Comparison of ENCODE assay signal across 18 cellular contexts in the genomic region with DNA sequence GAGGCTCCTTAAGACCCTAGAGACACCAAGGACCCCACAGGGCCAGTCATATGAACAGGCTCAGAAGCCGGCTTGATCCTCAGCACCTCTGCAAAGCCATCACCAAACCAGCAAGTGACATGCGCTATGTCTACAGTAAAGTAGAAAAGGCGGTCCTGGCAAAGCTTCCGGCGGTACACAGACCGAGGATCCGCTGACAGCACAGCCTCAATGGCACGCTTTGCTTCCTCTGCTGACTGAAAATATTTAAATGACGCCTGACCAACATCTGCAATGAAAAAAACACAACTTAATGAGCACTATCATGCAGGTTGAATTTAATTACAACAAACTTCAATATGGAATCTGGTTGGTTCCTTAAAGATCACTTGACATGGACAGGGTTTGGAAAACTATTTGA. TPM values are rescaled to one million over a fixed set of nuclear protein-coding genes. Genes with fewer than 3 reads are reported as not detected.
A peak's percentile ranks its signal among the peaks of the same experiment; 100 is the strongest.
DNase-seq lines count a peak whose midpoint lies in the region; FAIRE-seq lines count a peak whose summit lies in the region.
"Had no signal": no experiment of that assay in that cellular context is flagged by ENCODE, and none has a peak within 500 bp of the region (broad histone marks: within the 10 kb centered on the region; RNA-seq: fewer than 3 reads in every experiment).

No MANE protein-coding gene starts in this region.

- intact Hi-C loops in activated CD4-positive, alpha-beta memory T cell treated with anti-CD3 and anti-CD28 coated beads for 36 hours (cut with micrococcal nuclease) = loop anchor here (1.0 to 5.0 kb wide), 4 partner anchors 14 to 272 kb away; a partner anchor contains a TSS

- CTCF ChIA-PET in activated CD4-positive, alpha-beta memory T cell treated with anti-CD3 and anti-CD28 coated beads for 36 hours (lab: Charles Lee) = interaction anchor here (0.8 to 3.7 kb wide), 6 partner anchors 9 to 54 kb away, joined by 3 to 51 read pairs (median 4); a partner anchor contains a TSS

- H3K36me3 Mint-ChIP-seq in activated CD4-positive, alpha-beta memory T cell treated with anti-CD3 and anti-CD28 coated beads for 36 hours = peaks cover 19% of the 10 kb centered on the region
- peaks cover 29% of the 10 kb centered on the region for H3K36me3 Mint-ChIP-seq in activated naive CD8-positive, alpha-beta T cell treated with anti-CD3 and anti-CD28 coated beads for 36 hours

- H3K27me3 Mint-ChIP-seq in activated CD4-positive, alpha-beta memory T cell treated with anti-CD3 and anti-CD28 coated beads for 36 hours = no peaks in the 10 kb centered on the region
- no peaks in the 10 kb centered on the region for H3K27me3 Mint-ChIP-seq in activated naive CD8-positive, alpha-beta T cell treated with anti-CD3 and anti-CD28 coated beads for 36 hours

- H3K4me3 Mint-ChIP-seq in activated CD4-positive, alpha-beta memory T cell treated with anti-CD3 and anti-CD28 coated beads for 36 hours = peak overlapping the region; percentile 76
- peak overlapping the region; percentile 74 for H3K4me3 Mint-ChIP-seq in activated naive CD8-positive, alpha-beta T cell treated with anti-CD3 and anti-CD28 coated beads for 36 hours

- H3K4me3 ChIP-seq in Jurkat, Clone E6-1 (ENCODE audit: low read length) = peak overlapping the region; percentile 36

- H3K9me3 Mint-ChIP-seq in activated CD4-positive, alpha-beta memory T cell treated with anti-CD3 and anti-CD28 coated beads for 36 hours = no peaks in the 10 kb centered on the region
- H3K9me3 Mint-ChIP-seq in activated naive CD8-positive, alpha-beta T cell treated with anti-CD3 and anti-CD28 coated beads for 36 hours = no peaks in the 10 kb centered on the region

- peak overlapping the region; percentile 89 for H3K27ac Mint-ChIP-seq in activated CD4-positive, alpha-beta memory T cell treated with anti-CD3 and anti-CD28 coated beads for 36 hours
- peak overlapping the region; percentile 66 for H3K27ac Mint-ChIP-seq in activated naive CD8-positive, alpha-beta T cell treated with anti-CD3 and anti-CD28 coated beads for 36 hours

- FAIRE-seq in GM19239 (lab: Jason Lieb, UNC) = no peak
- FAIRE-seq: frontal cortex, G401.6, GM18507 had no signal

- POLR2A ChIA-PET in activated CD4-positive, alpha-beta memory T cell treated with anti-CD3 and anti-CD28 coated beads for 36 hours (lab: Charles Lee) = interaction anchor here (1.2 to 3.6 kb wide), 2 partner anchors 16 to 152 kb away, joined by 3 to 26 read pairs; a partner anchor contains a TSS

- peaks cover 80% of the 10 kb centered on the region for H3K4me1 Mint-ChIP-seq in activated CD4-positive, alpha-beta memory T cell treated with anti-CD3 and anti-CD28 coated beads for 36 hours (ENCODE audit: low read depth)
- H3K4me1 Mint-ChIP-seq in activated naive CD8-positive, alpha-beta T cell treated with anti-CD3 and anti-CD28 coated beads for 36 hours = peaks cover 65% of the 10 kb centered on the region

- DNase-seq in Jurkat, Clone E6-1 (ENCODE audit: low read depth, low spot score) = peak; percentile 31
- peak; percentile 80 for DNase-seq in activated CD4-positive, alpha-beta memory T cell treated with anti-CD3 and anti-CD28 coated beads for 36 hours
- DNase-seq in activated naive CD8-positive, alpha-beta T cell treated with anti-CD3 and anti-CD28 coated beads for 36 hours = peak; percentile 50
- peak; percentile 30 for DNase-seq in stimulated activated CD4-positive, alpha-beta T cell treated with anti-CD3 and anti-CD28 coated beads, Interleukin-4, amount 100 ng/mL, for 1 hour
- DNase-seq in DMS53 treated with DMSO at 0.1 percent for 48 hours (lab: John Stamatoyannopoulos, UW; ENCODE audit: unreplicated experiment) (no peak), NCI-H1436 treated with DMSO at 0.1 percent for 48 hours (lab: John Stamatoyannopoulos, UW) (no peak), HK-2 (ENCODE audit: unreplicated experiment) (no peak), GM19239 (ENCODE audit: insufficient read length, low spot score) (no peak)
- DNase-seq: aorta, islet precursor cell, NCI-H187 treated with DMSO at 0.1 percent for 48 hours, SIG-M5 had no signal

RNA-seq across cellular contexts. Expression of a gene that starts 17.6 kb away (rescaled TPM):
- polyA plus RNA-seq in Jurkat, Clone E6-1 (2012; ENCODE audit: insufficient read depth, insufficient read length) = 7.8 TPM
- 10 to 100 TPM; 13.3 to 13.4 TPM for total RNA-seq in activated CD4-positive, alpha-beta memory T cell treated with anti-CD3 and anti-CD28 coated beads for 36 hours
- total RNA-seq in activated naive CD8-positive, alpha-beta T cell treated with anti-CD3 and anti-CD28 coated beads for 36 hours = 10 to 100 TPM; 17.7 to 18.1 TPM

RNA-seq across cellular contexts. Expression of a gene that starts 33.2 kb away (rescaled TPM):
- 1.1 TPM for polyA plus RNA-seq in Jurkat, Clone E6-1 (2012; ENCODE audit: insufficient read depth, insufficient read length)
- total RNA-seq in activated CD4-positive, alpha-beta memory T cell treated with anti-CD3 and anti-CD28 coated beads for 36 hours = under 1 TPM; 0.69 to 0.99 TPM
- 1 to 10 TPM; 1.9 to 2.6 TPM for total RNA-seq in activated naive CD8-positive, alpha-beta T cell treated with anti-CD3 and anti-CD28 coated beads for 36 hours
- total RNA-seq: pulmonary artery endothelial cell had no signal
- polyA plus RNA-seq: aorta, BJ had no signal

RNA-seq across cellular contexts. Expression of a gene that starts 51.7 kb away (rescaled TPM):
- not detected for polyA plus RNA-seq in Jurkat, Clone E6-1 (2012; ENCODE audit: insufficient read depth, insufficient read length)
- not detected for total RNA-seq in activated CD4-positive, alpha-beta memory T cell treated with anti-CD3 and anti-CD28 coated beads for 36 hours
- total RNA-seq in activated naive CD8-positive, alpha-beta T cell treated with anti-CD3 and anti-CD28 coated beads for 36 hours = not detected
- total RNA-seq: aorta, frontal cortex, pulmonary artery endothelial cell, temporal lobe had no signal
- polyA plus RNA-seq: aorta had no signal

Comparison
In these comparisons a context has a peak if more than half of its experiments do, and no peak if none do; other contexts are left out.
1. DNase-seq: peak in Jurkat, Clone E6-1 (single experiment), activated CD4-positive, alpha-beta memory T cell treated with anti-CD3 and anti-CD28 coated beads for 36 hours (single experiment), activated naive CD8-positive, alpha-beta T cell treated with anti-CD3 and anti-CD28 coated beads for 36 hours (single experiment) and stimulated activated CD4-positive, alpha-beta T cell treated with anti-CD3 and anti-CD28 coated beads, Interleukin-4, amount 100 ng/mL, for 1 hour (single experiment); none in DMS53 treated with DMSO at 0.1 percent for 48 hours (single experiment), NCI-H1436 treated with DMSO at 0.1 percent for 48 hours (single experiment), HK-2 (single experiment) and GM19239 (single experiment).